21 cellular contexts compared by ENCODE assay signal in the genomic region with DNA sequence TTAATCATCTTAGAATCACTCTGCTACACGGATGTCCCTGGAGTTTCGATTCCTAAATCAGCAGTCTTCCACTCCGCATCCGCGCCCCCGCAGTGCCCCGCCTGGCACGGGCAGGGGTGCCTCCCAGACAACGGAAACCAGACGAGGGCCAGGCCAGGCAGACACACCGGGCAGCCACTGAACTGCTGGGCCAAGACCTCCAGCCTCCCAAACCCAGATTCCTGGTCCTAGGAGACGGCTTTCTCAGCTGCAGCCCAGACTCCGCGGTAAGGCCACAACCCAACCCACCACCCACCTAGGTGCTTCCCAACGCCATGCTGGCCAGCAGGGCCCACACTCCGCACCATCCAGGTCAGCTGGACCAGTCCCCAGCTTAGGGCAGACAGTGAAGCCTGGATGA.
"Had no signal": no experiment of that assay in that cellular context is flagged by ENCODE, and none has a peak within 500 bp of the region (broad histone marks: within the 10 kb centered on the region; RNA-seq: fewer than 3 reads in every experiment).

No MANE protein-coding gene starts in this region.

- H3K4me1 ChIP-seq: colonic mucosa, lower lobe of right lung, parathyroid adenoma, right lobe of liver, vagina had no signal

- H3K27me3 Mint-ChIP-seq: memory B cell; natural killer cell treated with Interleukin-12 subunit alpha and Interleukin-12 subunit beta and Interleukin-15 and Interleukin-18, amount 100 ng/mL, for 72 hours; stimulated activated memory B cell treated with anti-CD40 and anti-IgM and Interleukin-4, amounts not matched to agents 10 μg/mL and 1 μg/mL and 100 μg/mL, for 72 hours; stimulated activated naive CD8-positive, alpha-beta T cell treated with anti-CD3 and anti-CD28 coated beads, Interleukin-15, amount 100 ng/mL, for 72 hours had no signal

- H3K27ac Mint-ChIP-seq: immature natural killer cell; memory B cell; natural killer cell treated with Interleukin-12 subunit alpha and Interleukin-12 subunit beta and Interleukin-15 and Interleukin-18, amount 100 ng/mL, for 72 hours; stimulated activated memory B cell treated with anti-CD40 and anti-IgM and Interleukin-4, amounts not matched to agents 10 μg/mL and 1 μg/mL and 100 μg/mL, for 72 hours had no signal

- ATAC-seq: esophagus mucosa; left lung; psoas muscle; stimulated activated memory B cell treated with anti-CD40 and anti-IgM and Interleukin-4, amounts not matched to agents 10 μg/mL and 1 μg/mL and 100 μg/mL, for 72 hours had no signal

- H3K9me3 ChIP-seq: colonic mucosa, psoas muscle, right lobe of liver, testis, vagina had no signal

- H3K4me3 ChIP-seq: colonic mucosa, left lung, lower lobe of right lung, psoas muscle, right lobe of liver, testis, vagina had no signal

- H3K27me3 ChIP-seq: colonic mucosa, left lung, right lobe of liver, testis, vagina had no signal

- H3K27ac ChIP-seq: colonic mucosa, left lung, lower lobe of right lung, parathyroid adenoma, psoas muscle, right lobe of liver, testis, vagina had no signal

- H3K4me3 Mint-ChIP-seq: immature natural killer cell; memory B cell; natural killer cell treated with Interleukin-12 subunit alpha and Interleukin-12 subunit beta and Interleukin-15 and Interleukin-18, amount 100 ng/mL, for 72 hours; stimulated activated memory B cell treated with anti-CD40 and anti-IgM and Interleukin-4, amounts not matched to agents 10 μg/mL and 1 μg/mL and 100 μg/mL, for 72 hours; stimulated activated naive CD8-positive, alpha-beta T cell treated with anti-CD3 and anti-CD28 coated beads, Interleukin-15, amount 100 ng/mL, for 72 hours had no signal

- DNase-seq: cerebellar nuclear complex; colonic mucosa; effector CD4-positive, alpha-beta T cell; immature natural killer cell; lower lobe of right lung; midbrain; occipital lobe; psoas muscle; retina; stimulated activated CD4-positive, alpha-beta T cell treated with anti-CD3 and anti-CD28 coated beads, Interleukin-4, amount 100 ng/mL, for 1 hour; stimulated activated naive CD8-positive, alpha-beta T cell treated with anti-CD3 and anti-CD28 coated beads, Interleukin-15, amount 100 ng/mL, for 72 hours; testis; trophoblast cell had no signal

- H3K36me3 Mint-ChIP-seq: natural killer cell treated with Interleukin-12 subunit alpha and Interleukin-12 subunit beta and Interleukin-15 and Interleukin-18, amount 100 ng/mL, for 72 hours had no signal

- H3K9ac ChIP-seq: parathyroid adenoma had no signal

- H3K36me3 ChIP-seq: colonic mucosa, right lobe of liver had no signal

- H3K9me3 Mint-ChIP-seq: memory B cell; natural killer cell treated with Interleukin-12 subunit alpha and Interleukin-12 subunit beta and Interleukin-15 and Interleukin-18, amount 100 ng/mL, for 72 hours; stimulated activated memory B cell treated with anti-CD40 and anti-IgM and Interleukin-4, amounts not matched to agents 10 μg/mL and 1 μg/mL and 100 μg/mL, for 72 hours had no signal
